In genomic region chr2:69177785-69178636, GRCh38 we compare ENCODE assay signal across 9 cellular contexts.
DNase-seq lines count a peak whose midpoint lies in the region; ATAC-seq and TF ChIP-seq lines count a peak whose summit lies in the region.
"Had no signal": no experiment of that assay in that cellular context is flagged by ENCODE, and none has a peak within 500 bp of the region (broad histone marks: within the 10 kb centered on the region; RNA-seq: fewer than 3 reads in every experiment).

No MANE protein-coding gene starts in this region.

- H3K9me3 Mint-ChIP-seq in endodermal cell: no peaks in the 10 kb centered on the region

- DNase-seq in NCI-H748 (lab: John Stamatoyannopoulos, UW; ENCODE audit: unreplicated experiment): peak; percentile 44
- no peak for DNase-seq in NCI-H748 treated with DMSO at 0.1 percent for 48 hours (lab: John Stamatoyannopoulos, UW)
- DNase-seq in Peyer's patch: peak; percentile 42 to 89 (median 82)
- DNase-seq in endodermal cell: peak; percentile 99
- DNase-seq in lung (ENCODE audit: low spot score): peak; percentile 85
- DNase-seq in NCI-H510A treated with DMSO at 0.1 percent for 48 hours (lab: John Stamatoyannopoulos, UW): no peak

- H3K36me3 ChIP-seq in Peyer's patch (no peaks in the 10 kb centered on the region), endodermal cell (ENCODE audit: control insufficient read depth, insufficient read depth, low read length) (no peaks in the 10 kb centered on the region), lung (ENCODE audit: control insufficient read depth in 2 of 2, insufficient read depth in 2 of 2, low read length in 2 of 2) (no peaks in the 10 kb centered on the region), thymus (ENCODE audit: control insufficient read depth, insufficient read depth) (no peaks in the 10 kb centered on the region)
- H3K36me3 ChIP-seq: BLaER1 had no signal

- peak overlapping the region; percentile 28 for H3K4me3 Mint-ChIP-seq in endodermal cell

- H3K9me3 ChIP-seq in Peyer's patch (no peaks in the 10 kb centered on the region), endodermal cell (ENCODE audit: control insufficient read depth, low read length) (no peaks in the 10 kb centered on the region), lung (ENCODE audit: control insufficient read depth in 2 of 2, insufficient read depth in 1 of 2, low read length in 1 of 2) (no peaks in the 10 kb centered on the region), thymus (ENCODE audit: control insufficient read depth) (no peaks in the 10 kb centered on the region)
- H3K9me3 ChIP-seq: BLaER1 had no signal

- peak in 1 of 2 donors; percentile 18 for TF ChIP-seq POLR2A in Peyer's patch (IDR thresholded peaks at IDR 0.05)

- H3K36me3 Mint-ChIP-seq in endodermal cell (ENCODE audit: low read depth): peaks cover 20% of the 10 kb centered on the region

- ATAC-seq in lung (ENCODE audit: insufficient read depth, low FRiP score) (peak; percentile 74), HG03039 (IDR thresholded peaks at IDR 0.05; ENCODE audit: unreplicated experiment) (no peak)

- no peak overlapping the region for H3K4me3 ChIP-seq in Peyer's patch
- H3K4me3 ChIP-seq in endodermal cell (ENCODE audit: low read length): peak overlapping the region; percentile 17
- no peak overlapping the region for H3K4me3 ChIP-seq in lung
- no peak overlapping the region for H3K4me3 ChIP-seq in thymus (ENCODE audit: low read length)
- H3K4me3 ChIP-seq: BLaER1 had no signal

- peaks cover 25% of the 10 kb centered on the region for H3K4me1 Mint-ChIP-seq in endodermal cell

- H3K27ac ChIP-seq in Peyer's patch: peak overlapping the region; percentile 60 to 83 (median 80)
- peak overlapping the region; percentile 71 for H3K27ac ChIP-seq in endodermal cell (ENCODE audit: low read depth, low read length)
- H3K27ac ChIP-seq in lung (ENCODE audit: low read depth in 1 of 2, low read length in 1 of 2): peak overlapping the region; percentile 76 to 93
- H3K27ac ChIP-seq in thymus (ENCODE audit: low read depth): peak overlapping the region; percentile 69
- H3K27ac ChIP-seq: BLaER1 had no signal

- no peaks in the 10 kb centered on the region for H3K27me3 Mint-ChIP-seq in endodermal cell (ENCODE audit: insufficient read depth)

- H3K27me3 ChIP-seq in Peyer's patch (no peaks in the 10 kb centered on the region), endodermal cell (ENCODE audit: control insufficient read depth, insufficient read depth, low read length, poor library complexity, severe bottlenecking) (no peaks in the 10 kb centered on the region), lung (ENCODE audit: control insufficient read depth, insufficient read depth) (no peaks in the 10 kb centered on the region), thymus (ENCODE audit: control insufficient read depth, insufficient read depth) (no peaks in the 10 kb centered on the region)
- H3K27me3 ChIP-seq: BLaER1 had no signal

- TF ChIP-seq CTCF in Peyer's patch (IDR thresholded peaks at IDR 0.05): no peak
- TF ChIP-seq CTCF in endodermal cell (conservative IDR thresholded peaks at IDR 0.05): no peak
- TF ChIP-seq CTCF in lung (IDR thresholded peaks at IDR 0.05; ENCODE audit: control extremely low read depth, extremely low read depth): no peak

- peak overlapping the region; percentile 50 for H3K9ac ChIP-seq in endodermal cell (ENCODE audit: extremely low read depth, low read length, poor library complexity, severe bottlenecking)
- H3K9ac ChIP-seq: BLaER1 had no signal

- WGBS in endodermal cell (ENCODE audit: insufficient coverage in 1 of 2, insufficient read length in 1 of 2), 2 experiments: 37 to 51% methylated on average over 7 to 20 of the region's 20 CpGs
- WGBS in lung, 2 donors: 12 to 24% methylated on average over 20 of the region's 20 CpGs
- WGBS in thymus: 52% methylated on average over 20 of the region's 20 CpGs

- peak overlapping the region; percentile 97 for H3K27ac Mint-ChIP-seq in endodermal cell

- H3K4me1 ChIP-seq in Peyer's patch (no peaks in the 10 kb centered on the region), endodermal cell (ENCODE audit: control insufficient read depth, insufficient read depth, low read length) (peaks cover 7% of the 10 kb centered on the region), lung (ENCODE audit: control insufficient read depth in 2 of 2, insufficient read depth in 2 of 2, low read length in 2 of 2) (peaks cover 0 to 13% of the 10 kb centered on the region in 2 donors), thymus (ENCODE audit: control insufficient read depth, insufficient read depth, low read length) (no peaks in the 10 kb centered on the region)
- H3K4me1 ChIP-seq: BLaER1 had no signal

Comparison
In these comparisons a context has a peak if more than half of its experiments do, and no peak if none do; other contexts are left out.
1. DNase-seq: peak in NCI-H748 (single experiment), Peyer's patch (3 of 3), endodermal cell (single experiment) and lung (single experiment); none in NCI-H748 treated with DMSO at 0.1 percent for 48 hours (single experiment) and NCI-H510A treated with DMSO at 0.1 percent for 48 hours (single experiment).
2. Peak in every context shown above with its lines, with median percentiles within 50 percentile points of each other: H3K27ac ChIP-seq.